ENCODE assay signal across 8 cellular contexts in the genomic region with DNA sequence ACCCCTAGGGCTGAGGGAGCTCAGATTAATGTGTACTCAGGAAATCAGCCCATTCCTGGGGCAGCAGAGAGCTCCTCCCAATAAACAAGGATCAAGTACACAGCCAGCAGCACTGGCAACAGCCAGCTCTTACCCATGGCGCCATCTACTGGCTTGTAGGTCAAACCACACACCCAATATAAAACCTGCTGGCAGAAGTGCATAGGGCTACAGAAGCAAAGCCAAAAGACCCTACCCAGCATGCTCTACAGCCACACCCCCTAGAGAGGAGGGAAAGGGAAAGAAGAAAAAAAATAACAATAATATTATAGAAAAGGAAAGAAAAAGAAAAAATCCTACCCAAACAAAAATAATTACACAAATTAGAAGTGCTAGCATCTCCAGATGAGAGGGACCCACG.
DNase-seq lines count a peak whose midpoint lies in the region; FAIRE-seq and TF ChIP-seq lines count a peak whose summit lies in the region.
"Not testable (repeated sequence)": the region's sequence is repeated elsewhere in the genome, so short reads cannot be mapped to it uniquely, and the experiment has no call there.

No MANE protein-coding gene starts in this region.

- POLR2A ChIA-PET in PC-9 (lab: Charles Lee; ENCODE audit: unreplicated experiment) = not testable (repeated sequence)

- intact Hi-C loops in CD14-positive monocyte (cut with micrococcal nuclease); PC-9 (cut with micrococcal nuclease; ENCODE audit: unreplicated experiment); esophagus squamous epithelium (cut with DNase I); kidney (cut with DNase I); testis (cut with DNase I; ENCODE audit: low total_unique reads): not testable (repeated sequence)

- not testable (repeated sequence) for DNase-seq in CD14-positive monocyte (ENCODE audit: low spot score); H54 (ENCODE audit: insufficient read length, low spot score); astrocyte (ENCODE audit: low read depth); esophagus squamous epithelium (lab: John Stamatoyannopoulos, UW); kidney; osteoblast (ENCODE audit: insufficient read length, low spot score, missing footprints)
- peak in 1 of 2 experiments; percentile 32 for DNase-seq in PC-9
- DNase-seq in testis = peak; percentile 18

- peak; percentile 98 for FAIRE-seq in H54 (lab: Jason Lieb, UNC)
- not testable (repeated sequence) for FAIRE-seq in astrocyte (lab: Jason Lieb, UNC); kidney (lab: Jason Lieb, UNC)

- CTCF ChIA-PET in PC-9 (lab: Charles Lee) = interaction anchor here (0.6 to 1.1 kb wide), 5 partner anchors 241 to 388 kb away, joined by 3 to 5 read pairs (median 4); no protein-coding TSS in a partner anchor

- H3K4me3 Mint-ChIP-seq in CD14-positive monocyte (peak overlapping the region in 1 of 2 donors; percentile 27), astrocyte (ENCODE audit: unreplicated experiment) (peak overlapping the region; percentile 93)

- not testable (repeated sequence) for H3K27ac ChIP-seq in PC-9; astrocyte (ENCODE audit: low read depth, low read length); esophagus squamous epithelium; kidney (ENCODE audit: low read depth in 2 of 2, low read length in 2 of 2); osteoblast (ENCODE audit: low read depth, low read length); testis

- BruUV-seq in PC-9 (replicated peaks; lab: Mats Ljungman, UMichigan) = not testable (repeated sequence)

- H3K36me3 Mint-ChIP-seq in CD14-positive monocyte; astrocyte (ENCODE audit: low read depth, unreplicated experiment): not testable (repeated sequence)

- H3K4me1 ChIP-seq in PC-9 (replicated peaks; ENCODE audit: insufficient read depth); astrocyte (ENCODE audit: insufficient read depth, low read length); esophagus squamous epithelium; kidney (ENCODE audit: control insufficient read depth in 1 of 2, insufficient read depth in 1 of 2, low read depth in 1 of 2, low read length in 2 of 2); osteoblast (ENCODE audit: insufficient read depth, low read length); testis: not testable (repeated sequence)

- not testable (repeated sequence) for H3K9me2 ChIP-seq in PC-9 (ENCODE audit: insufficient read depth)

- TF ChIP-seq CTCF in CD14-positive monocyte (IDR thresholded peaks at IDR 0.05) (peak; percentile 53), PC-9 (conservative IDR thresholded peaks at IDR 0.05) (peak; percentile 48), astrocyte (IDR thresholded peaks at IDR 0.05; ENCODE audit: insufficient read depth, low read depth, low read length) (peak; percentile 37), esophagus squamous epithelium (IDR thresholded peaks at IDR 0.05) (peak in 1 of 6 experiments; percentile 51), kidney (IDR thresholded peaks at IDR 0.05; ENCODE audit: borderline replicate concordance, extremely low read depth, insufficient read depth) (peak; percentile 5), osteoblast (IDR thresholded peaks at IDR 0.05; ENCODE audit: extremely low read depth, low read depth, low read length) (peak; percentile 46)
- TF ChIP-seq CTCF in testis (IDR thresholded peaks at IDR 0.05) = not testable (repeated sequence)

- H3F3A ChIP-seq in PC-9 (ENCODE audit: insufficient read depth, low read depth) = not testable (repeated sequence)

- H3K9ac ChIP-seq in astrocyte (ENCODE audit: low read length) = peak overlapping the region; percentile 73
- H3K9ac ChIP-seq in kidney (ENCODE audit: low read length in 2 of 2) = peak overlapping the region in 1 of 2 donors; percentile 67

- 43 to 58% methylated on average over 1 to 2 of the region's 2 CpGs for WGBS in esophagus squamous epithelium, 2 donors
- 29 to 35% methylated on average over 2 of the region's 2 CpGs for WGBS in testis, 2 donors

- not testable (repeated sequence) for H3K27me3 Mint-ChIP-seq in CD14-positive monocyte (ENCODE audit: low read depth in 3 of 3); astrocyte (ENCODE audit: low read depth, unreplicated experiment)

- TF ChIP-seq POLR2A in H54 (IDR thresholded peaks at IDR 0.05; ENCODE audit: low read depth, low read length); esophagus squamous epithelium (IDR thresholded peaks at IDR 0.05); testis (IDR thresholded peaks at IDR 0.05): not testable (repeated sequence)

- H3K9me3 ChIP-seq in PC-9 (ENCODE audit: insufficient read depth, low read depth); astrocyte (ENCODE audit: insufficient read depth, low read depth, low read length); esophagus squamous epithelium; kidney (ENCODE audit: control insufficient read depth in 1 of 2, low read length in 2 of 2); osteoblast (ENCODE audit: low read depth, low read length); testis: not testable (repeated sequence)

- not testable (repeated sequence) for H3K27ac Mint-ChIP-seq in CD14-positive monocyte; astrocyte (ENCODE audit: unreplicated experiment)

- H4K20me1 ChIP-seq in PC-9 (ENCODE audit: insufficient read depth); astrocyte (ENCODE audit: insufficient read depth, low read length); osteoblast (ENCODE audit: insufficient read depth, low read length): not testable (repeated sequence)

- peak overlapping the region; percentile 74 for H3K4me2 ChIP-seq in PC-9
- H3K4me2 ChIP-seq in astrocyte (ENCODE audit: low read length) = peak overlapping the region; percentile 87
- H3K4me2 ChIP-seq in osteoblast (ENCODE audit: insufficient read depth, low read length) = peak overlapping the region; percentile 77

- not testable (repeated sequence) for H3K79me2 ChIP-seq in PC-9 (ENCODE audit: low read depth); astrocyte (ENCODE audit: insufficient read depth, low read length); osteoblast (ENCODE audit: insufficient read depth, low read length)

- H3K4me3 ChIP-seq in PC-9 = peak overlapping the region; percentile 64; the same call in 1 of the 2 replicates
- H3K4me3 ChIP-seq in astrocyte (ENCODE audit: insufficient read depth, low read depth, low read length) = peak overlapping the region; percentile 49
- H3K4me3 ChIP-seq in esophagus squamous epithelium = peak overlapping the region; percentile 2 to 57 (median 33)
- H3K4me3 ChIP-seq in kidney (ENCODE audit: low read length in 2 of 2) = peak overlapping the region; percentile 68 to 77
- H3K4me3 ChIP-seq in osteoblast (ENCODE audit: insufficient read depth, low read length) = peak overlapping the region; percentile 30
- H3K4me3 ChIP-seq in testis = peak overlapping the region; percentile 32 to 43

- H3K36me3 ChIP-seq in PC-9 (ENCODE audit: low read depth); astrocyte (ENCODE audit: insufficient read depth, low read length); esophagus squamous epithelium; kidney (ENCODE audit: control insufficient read depth in 1 of 2, insufficient read depth in 2 of 2, low read length in 2 of 2); osteoblast (ENCODE audit: insufficient read depth, low read length); testis (ENCODE audit: low read depth, missing control alignments): not testable (repeated sequence)

- H3K4me1 Mint-ChIP-seq in CD14-positive monocyte; astrocyte (ENCODE audit: low read depth, unreplicated experiment): not testable (repeated sequence)

- H2AFZ ChIP-seq in PC-9 = not testable (repeated sequence)
- peak overlapping the region; percentile 84 for H2AFZ ChIP-seq in astrocyte (ENCODE audit: low read depth, low read length)
- peak overlapping the region; percentile 90 for H2AFZ ChIP-seq in osteoblast (ENCODE audit: low read length)

- H3K9me3 Mint-ChIP-seq in CD14-positive monocyte; astrocyte (ENCODE audit: unreplicated experiment): not testable (repeated sequence)

- not testable (repeated sequence) for H3K27me3 ChIP-seq in PC-9 (ENCODE audit: insufficient read depth, low read depth); astrocyte (ENCODE audit: insufficient read depth, low read length); esophagus squamous epithelium; osteoblast (ENCODE audit: insufficient read depth, low read length); testis
